In the genomic region with DNA sequence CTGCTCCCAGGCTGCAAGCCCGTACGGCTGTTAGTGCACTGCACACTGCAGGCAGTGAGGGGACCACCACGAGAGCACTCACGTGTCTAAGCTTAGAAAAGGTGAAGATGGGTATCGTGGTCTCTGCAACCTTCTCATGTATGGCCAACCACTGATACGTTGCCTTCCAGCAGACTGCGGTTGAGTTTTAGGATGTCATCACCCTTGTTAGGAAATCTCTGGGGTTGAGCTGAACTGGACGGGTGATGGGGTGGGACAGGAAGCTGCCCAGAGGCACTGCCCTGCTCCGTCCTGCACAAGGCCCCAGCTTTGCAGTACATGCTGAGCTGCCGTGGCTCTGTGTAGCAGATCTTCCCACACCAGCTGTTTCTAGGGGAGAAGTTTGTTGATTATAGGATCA, we compare ENCODE assay signal across 14 cellular contexts. TPM values are rescaled to one million over a fixed set of nuclear protein-coding genes. Genes with fewer than 3 reads are reported as not detected.
DNase-seq lines count a peak whose midpoint lies in the region; ATAC-seq, FAIRE-seq and TF ChIP-seq lines count a peak whose summit lies in the region.
"Had no signal": no experiment of that assay in that cellular context is flagged by ENCODE, and none has a peak within 500 bp of the region (broad histone marks: within the 10 kb centered on the region; RNA-seq: fewer than 3 reads in every experiment).

No MANE protein-coding gene starts in this region.

- peak; percentile 78 for ATAC-seq in Right ventricle myocardium superior (ENCODE audit: poor library complexity)
- peak; percentile 84 for ATAC-seq in left lung
- ATAC-seq in GM18519 (IDR thresholded peaks at IDR 0.05; ENCODE audit: low FRiP score, unreplicated experiment): no peak

- no peaks in the 10 kb centered on the region for H3K27me3 ChIP-seq in right atrium auricular region
- H3K27me3 ChIP-seq in left lung: no peaks in the 10 kb centered on the region

- TF ChIP-seq CTCF in right atrium auricular region (IDR thresholded peaks at IDR 0.05) (no peak), left lung (IDR thresholded peaks at IDR 0.05) (no peak)

- intact Hi-C loops in Right ventricle myocardium superior (cut with DNase I) (no loop called here), left lung (cut with DNase I) (no loop called here)

- no peak for TF ChIP-seq POLR2A in GM12891 (IDR thresholded peaks at IDR 0.05; ENCODE audit: low read depth, low read length)

- H3K36me3 ChIP-seq in right atrium auricular region (peaks cover 4% of the 10 kb centered on the region), left lung (peaks cover 0 to 35% of the 10 kb centered on the region in 2 donors)

- no peaks in the 10 kb centered on the region for H3K9me3 ChIP-seq in right atrium auricular region
- no peaks in the 10 kb centered on the region for H3K9me3 ChIP-seq in left lung
- H3K9me3 ChIP-seq: SK-N-SH had no signal

- H3K4me1 ChIP-seq in right atrium auricular region: no peaks in the 10 kb centered on the region
- peaks cover 0 to 51% of the 10 kb centered on the region in 2 donors for H3K4me1 ChIP-seq in left lung

- FAIRE-seq in GM12891 (lab: Jason Lieb, UNC): no peak

- H3K27ac ChIP-seq in right atrium auricular region: no peak overlapping the region
- peak overlapping the region in 1 of 2 donors; percentile 92 for H3K27ac ChIP-seq in left lung
- H3K27ac ChIP-seq: WERI-Rb-1 had no signal

- H3K4me3 ChIP-seq in right atrium auricular region (no peak overlapping the region), left lung (no peak overlapping the region)

- peak; percentile 69 for DNase-seq in Right ventricle myocardium superior
- no peak for DNase-seq in right atrium auricular region (ENCODE audit: low spot score)
- peak; percentile 98 for DNase-seq in SKM-1 treated with dmso at 0.1 percent for 144 hours (lab: John Stamatoyannopoulos, UW; ENCODE audit: unreplicated experiment)
- DNase-seq in left lung: peak in 1 of 2 donors; percentile 72
- no peak for DNase-seq in NCI-H146 (lab: John Stamatoyannopoulos, UW)
- DNase-seq in GM12891 (ENCODE audit: insufficient read length, low spot score): no peak
- no peak for DNase-seq in NCI-H2029 (lab: John Stamatoyannopoulos, UW)
- DNase-seq: activated effector memory CD4-positive, alpha-beta T cell treated with anti-CD3 and anti-CD28 coated beads, Interleukin-2, amount 50 U/mL, for 16 hours; erythroblast; NCI-H1417 treated with DMSO at 0.1 percent for 48 hours; posterior cingulate gyrus; SK-N-SH; WERI-Rb-1 had no signal

TF ChIP-seq in GM12891, 5 proteins besides CTCF, POLR2A, EP300 and RAD21:
- no peak for TF ChIP-seq POU2F2 (IDR thresholded peaks at IDR 0.05; ENCODE audit: low read depth, low read length)
- no peak for TF ChIP-seq SPI1 (IDR thresholded peaks at IDR 0.05; ENCODE audit: low read depth, low read length)

RNA-seq across cellular contexts. Expression of a gene that starts 43.3 kb away (rescaled TPM):
- total RNA-seq in Right ventricle myocardium superior: 38.7 TPM
- 10 to 100 TPM; 18.5 to 24.3 TPM for total RNA-seq in right atrium auricular region
- 10 to 100 TPM; 51.6 to 69.7 TPM for total RNA-seq in left lung
- 47.2 TPM for polyA plus RNA-seq in GM12891 (2012; ENCODE audit: low read depth, missing spikeins)

Comparison
In these comparisons a context has a peak if more than half of its experiments do, and no peak if none do; other contexts are left out.
1. DNase-seq: peak in Right ventricle myocardium superior (single experiment) and SKM-1 treated with dmso at 0.1 percent for 144 hours (single experiment); none in right atrium auricular region (single experiment), NCI-H146 (single experiment), GM12891 (single experiment) and NCI-H2029 (single experiment).